In genomic region chr5:15463231-15463630, GRCh38 we compare ENCODE assay signal across 11 cellular contexts. TPM values are rescaled to one million over a fixed set of nuclear protein-coding genes. Genes with fewer than 3 reads are reported as not detected.
A peak's percentile ranks its signal among the peaks of the same experiment; 100 is the strongest.
DNase-seq lines count a peak whose midpoint lies in the region; ATAC-seq and TF ChIP-seq lines count a peak whose summit lies in the region.
"Had no signal": no experiment of that assay in that cellular context is flagged by ENCODE, and none has a peak within 500 bp of the region (broad histone marks: within the 10 kb centered on the region; RNA-seq: fewer than 3 reads in every experiment).

No MANE protein-coding gene starts in this region.

- no peak overlapping the region for H3K27ac Mint-ChIP-seq in activated CD4-positive, alpha-beta memory T cell treated with anti-CD3 and anti-CD28 coated beads for 36 hours
- H3K27ac Mint-ChIP-seq: stimulated activated memory B cell treated with anti-CD40 and anti-IgM and Interleukin-4, amounts not matched to agents 10 μg/mL and 1 μg/mL and 100 μg/mL, for 72 hours had no signal

- DNase-seq in AG08395 (ENCODE audit: low spot score) (peak; percentile 24), adipocyte (ENCODE audit: low read depth) (peak; percentile 45), kidney epithelial cell (ENCODE audit: low read depth) (no peak), sciatic nerve (ENCODE audit: low spot score) (no peak), NCI-H345 treated with DMSO at 0.1 percent for 48 hours (lab: John Stamatoyannopoulos, UW; ENCODE audit: unreplicated experiment) (no peak)
- DNase-seq in Jurkat, Clone E6-1 (ENCODE audit: low read depth, low spot score) = peak; percentile 7
- no peak for DNase-seq in activated CD4-positive, alpha-beta memory T cell treated with anti-CD3 and anti-CD28 coated beads for 36 hours
- DNase-seq in stimulated activated CD4-positive, alpha-beta T cell treated with anti-CD3 and anti-CD28 coated beads, Interleukin-4, amount 100 ng/mL, for 4 hours = no peak
- DNase-seq: activated T-cell treated with anti-CD3 and anti-CD28 coated beads for 4 hours, DMS153 had no signal

- intact Hi-C loops in activated CD4-positive, alpha-beta memory T cell treated with anti-CD3 and anti-CD28 coated beads for 36 hours (cut with micrococcal nuclease) = no loop called here
- intact Hi-C loops in sciatic nerve (cut with DNase I) = no loop called here

- H3K36me3 ChIP-seq in adipocyte (ENCODE audit: control insufficient read depth, insufficient read depth, low read length, severe bottlenecking) = no peaks in the 10 kb centered on the region
- no peaks in the 10 kb centered on the region for H3K36me3 ChIP-seq in kidney epithelial cell (ENCODE audit: control insufficient read depth, insufficient read depth, low read length)

- peak; percentile 50 for TF ChIP-seq CTCF in kidney epithelial cell (IDR thresholded peaks at IDR 0.05; ENCODE audit: insufficient read depth, low read length, poor library complexity, severe bottlenecking)

- no peak overlapping the region for H3K4me3 Mint-ChIP-seq in activated CD4-positive, alpha-beta memory T cell treated with anti-CD3 and anti-CD28 coated beads for 36 hours
- H3K4me3 Mint-ChIP-seq: stimulated activated memory B cell treated with anti-CD40 and anti-IgM and Interleukin-4, amounts not matched to agents 10 μg/mL and 1 μg/mL and 100 μg/mL, for 72 hours had no signal

- H3K36me3 Mint-ChIP-seq in activated CD4-positive, alpha-beta memory T cell treated with anti-CD3 and anti-CD28 coated beads for 36 hours = no peaks in the 10 kb centered on the region
- H3K36me3 Mint-ChIP-seq: stimulated activated memory B cell treated with anti-CD40 and anti-IgM and Interleukin-4, amounts not matched to agents 10 μg/mL and 1 μg/mL and 100 μg/mL, for 72 hours had no signal

- no peak overlapping the region for H3K4me3 ChIP-seq in Jurkat, Clone E6-1 (ENCODE audit: low read length)
- H3K4me3 ChIP-seq in adipocyte (ENCODE audit: low read length) (no peak overlapping the region), kidney epithelial cell (ENCODE audit: low read depth, low read length) (no peak overlapping the region)

- H3K4me1 Mint-ChIP-seq in activated CD4-positive, alpha-beta memory T cell treated with anti-CD3 and anti-CD28 coated beads for 36 hours (ENCODE audit: low read depth) = no peaks in the 10 kb centered on the region
- H3K4me1 Mint-ChIP-seq: stimulated activated memory B cell treated with anti-CD40 and anti-IgM and Interleukin-4, amounts not matched to agents 10 μg/mL and 1 μg/mL and 100 μg/mL, for 72 hours had no signal

- CTCF ChIA-PET in activated CD4-positive, alpha-beta memory T cell treated with anti-CD3 and anti-CD28 coated beads for 36 hours (lab: Charles Lee) = no interaction called here

- POLR2A ChIA-PET in activated CD4-positive, alpha-beta memory T cell treated with anti-CD3 and anti-CD28 coated beads for 36 hours (lab: Charles Lee) = no interaction called here

- no peaks in the 10 kb centered on the region for H3K27me3 Mint-ChIP-seq in activated CD4-positive, alpha-beta memory T cell treated with anti-CD3 and anti-CD28 coated beads for 36 hours
- H3K27me3 Mint-ChIP-seq: stimulated activated memory B cell treated with anti-CD40 and anti-IgM and Interleukin-4, amounts not matched to agents 10 μg/mL and 1 μg/mL and 100 μg/mL, for 72 hours had no signal

- peaks cover 5% of the 10 kb centered on the region for H3K9me3 Mint-ChIP-seq in activated CD4-positive, alpha-beta memory T cell treated with anti-CD3 and anti-CD28 coated beads for 36 hours

- peaks cover 3% of the 10 kb centered on the region for H3K4me1 ChIP-seq in adipocyte (ENCODE audit: control insufficient read depth, insufficient read depth, low read length)

- no peak for ATAC-seq in sciatic nerve
- ATAC-seq: stimulated activated memory B cell treated with anti-CD40 and anti-IgM and Interleukin-4, amounts not matched to agents 10 μg/mL and 1 μg/mL and 100 μg/mL, for 72 hours had no signal

- H3K27me3 ChIP-seq in adipocyte (replicated peaks; ENCODE audit: control insufficient read depth, insufficient read depth, low read length) (no peaks in the 10 kb centered on the region), kidney epithelial cell (ENCODE audit: control insufficient read depth, insufficient read depth, low read length) (no peaks in the 10 kb centered on the region)

- no peak overlapping the region for H3K9ac ChIP-seq in adipocyte (ENCODE audit: low read length)

- H3K9me3 ChIP-seq in adipocyte (ENCODE audit: control insufficient read depth, low read length) = peaks cover 8% of the 10 kb centered on the region

RNA-seq across cellular contexts. Expression of gene FBXL7, which starts 36.7 kb away (rescaled TPM):
- polyA plus RNA-seq in Jurkat, Clone E6-1 (2012; ENCODE audit: insufficient read depth, insufficient read length) = not detected
- total RNA-seq in kidney epithelial cell (4.4 and 5.8 TPM in 2 replicates), sciatic nerve (40.4 TPM)
- not detected for total RNA-seq in activated CD4-positive, alpha-beta memory T cell treated with anti-CD3 and anti-CD28 coated beads for 36 hours

Comparison
In these comparisons a context has a peak if more than half of its experiments do, and no peak if none do; other contexts are left out.
1. DNase-seq: peak in AG08395 (single experiment), Jurkat, Clone E6-1 (single experiment) and adipocyte (single experiment); none in kidney epithelial cell (single experiment), activated CD4-positive, alpha-beta memory T cell treated with anti-CD3 and anti-CD28 coated beads for 36 hours (single experiment), sciatic nerve (single experiment), NCI-H345 treated with DMSO at 0.1 percent for 48 hours (single experiment) and stimulated activated CD4-positive, alpha-beta T cell treated with anti-CD3 and anti-CD28 coated beads, Interleukin-4, amount 100 ng/mL, for 4 hours (0 of 2).